9 cellular contexts compared by ENCODE assay signal in genomic region chr3:58383904-58384303, GRCh38. TPM values are rescaled to one million over a fixed set of nuclear protein-coding genes. Genes with fewer than 3 reads are reported as not detected.
A peak's percentile ranks its signal among the peaks of the same experiment; 100 is the strongest.
DNase-seq lines count a peak whose midpoint lies in the region; ATAC-seq, FAIRE-seq and TF ChIP-seq lines count a peak whose summit lies in the region.
"Had no signal": no experiment of that assay in that cellular context is flagged by ENCODE, and none has a peak within 500 bp of the region (broad histone marks: within the 10 kb centered on the region; RNA-seq: fewer than 3 reads in every experiment).

No MANE protein-coding gene starts in this region.

- no peak for TF ChIP-seq CTCF in right atrium auricular region (IDR thresholded peaks at IDR 0.05)
- TF ChIP-seq CTCF in astrocyte of the spinal cord (IDR thresholded peaks at IDR 0.05; ENCODE audit: low read depth, low read length): no peak
- no peak for TF ChIP-seq CTCF in keratinocyte (optimal IDR thresholded peaks at IDR 0.05 in 1 of 3, IDR thresholded peaks at IDR 0.05 in 1 of 3, conservative IDR thresholded peaks at IDR 0.05 in 1 of 3; ENCODE audit: extremely low read depth in 1 of 3, insufficient read depth in 2 of 3, low read length in 3 of 3)

- dilution Hi-C loops in keratinocyte (cut with MboI; ENCODE audit: extremely low pct_ligation_motif_present, low sequenced_read_pairs): no loop called here

- no peaks in the 10 kb centered on the region for H3K27me3 ChIP-seq in right atrium auricular region
- no peaks in the 10 kb centered on the region for H3K27me3 ChIP-seq in keratinocyte (ENCODE audit: control insufficient read depth, extremely low read depth, insufficient read depth, low read length)

- ATAC-seq in Right ventricle myocardium superior (ENCODE audit: poor library complexity) (peak; percentile 16), GM18520 (IDR thresholded peaks at IDR 0.05; ENCODE audit: unreplicated experiment) (no peak), GM21381 (IDR thresholded peaks at IDR 0.05; ENCODE audit: unreplicated experiment) (no peak)
- no peak for ATAC-seq in stimulated activated naive CD8-positive, alpha-beta T cell treated with anti-CD3 and anti-CD28 coated beads, Interleukin-15, amount 100 ng/mL, for 72 hours

- DNase-seq in Right ventricle myocardium superior: no peak
- no peak for DNase-seq in right atrium auricular region (ENCODE audit: low spot score)
- DNase-seq in astrocyte of the spinal cord (ENCODE audit: low read depth, low spot score): peak; percentile 99
- peak; percentile 94 for DNase-seq in keratinocyte (ENCODE audit: low read depth, low spot score)
- DNase-seq in NCI-H345 treated with DMSO at 0.1 percent for 48 hours (lab: John Stamatoyannopoulos, UW; ENCODE audit: unreplicated experiment): no peak
- DNase-seq in stimulated activated naive CD8-positive, alpha-beta T cell treated with anti-CD3 and anti-CD28 coated beads, Interleukin-15, amount 100 ng/mL, for 72 hours: no peak

- H3K4me1 ChIP-seq in right atrium auricular region (peaks cover 0 to 40% of the 10 kb centered on the region in 2 donors), keratinocyte (ENCODE audit: control insufficient read depth, extremely low read depth, insufficient read depth, low read length) (peaks cover 26% of the 10 kb centered on the region)

- no peak overlapping the region for H3K27ac Mint-ChIP-seq in stimulated activated naive CD8-positive, alpha-beta T cell treated with anti-CD3 and anti-CD28 coated beads, Interleukin-15, amount 100 ng/mL, for 72 hours
- H3K27ac Mint-ChIP-seq: activated naive CD4-positive, alpha-beta T cell treated with anti-CD3 and anti-CD28 coated beads, Interleukin-2, amount 50 U/mL, for 24 hours had no signal

- intact Hi-C loops in Right ventricle myocardium superior (cut with DNase I): no loop called here

- H3K36me3 ChIP-seq in right atrium auricular region (peaks cover 11% of the 10 kb centered on the region), keratinocyte (ENCODE audit: control insufficient read depth in 2 of 2, extremely low read depth in 1 of 2, insufficient read depth in 2 of 2, low read length in 2 of 2) (no peaks in the 10 kb centered on the region)

- peak; percentile 97 for FAIRE-seq in keratinocyte (lab: Jason Lieb, UNC)

- H3K9me3 ChIP-seq in right atrium auricular region (no peaks in the 10 kb centered on the region), keratinocyte (ENCODE audit: control insufficient read depth, low read depth, low read length) (no peaks in the 10 kb centered on the region)

- no peak overlapping the region for H3K4me3 Mint-ChIP-seq in stimulated activated naive CD8-positive, alpha-beta T cell treated with anti-CD3 and anti-CD28 coated beads, Interleukin-15, amount 100 ng/mL, for 72 hours
- H3K4me3 Mint-ChIP-seq: activated naive CD4-positive, alpha-beta T cell treated with anti-CD3 and anti-CD28 coated beads, Interleukin-2, amount 50 U/mL, for 24 hours had no signal

- H4K20me1 ChIP-seq in keratinocyte (ENCODE audit: control insufficient read depth, extremely low read depth, insufficient read depth, low read length): no peaks in the 10 kb centered on the region

- peak overlapping the region; percentile 63 for H3K4me2 ChIP-seq in keratinocyte (ENCODE audit: control insufficient read depth, extremely low read depth, insufficient read depth, low read depth, low read length)

- H3K4me3 ChIP-seq in right atrium auricular region: no peak overlapping the region
- H3K4me3 ChIP-seq in astrocyte of the spinal cord (ENCODE audit: low read depth, low read length): no peak overlapping the region
- H3K4me3 ChIP-seq in keratinocyte (ENCODE audit: control insufficient read depth in 2 of 3, extremely low read depth in 1 of 3, insufficient read depth in 2 of 3, low read depth in 1 of 3, low read length in 3 of 3): no peak overlapping the region

- no peaks in the 10 kb centered on the region for H3K4me1 Mint-ChIP-seq in stimulated activated naive CD8-positive, alpha-beta T cell treated with anti-CD3 and anti-CD28 coated beads, Interleukin-15, amount 100 ng/mL, for 72 hours

- in situ Hi-C loops in astrocyte of the spinal cord (cut with HindIII; ENCODE audit: low sequenced_read_pairs): no loop called here

- H3K27ac ChIP-seq in right atrium auricular region: no peak overlapping the region
- peak overlapping the region; percentile 58 for H3K27ac ChIP-seq in keratinocyte (ENCODE audit: control insufficient read depth, insufficient read depth, low read length)

- H2AFZ ChIP-seq in keratinocyte (ENCODE audit: control insufficient read depth, low read length): no peak overlapping the region

- no peaks in the 10 kb centered on the region for H3K79me2 ChIP-seq in keratinocyte (ENCODE audit: control insufficient read depth, insufficient read depth, low read length)

- peak overlapping the region; percentile 29 for H3K9ac ChIP-seq in keratinocyte (ENCODE audit: control insufficient read depth, extremely low read depth, insufficient read depth, low read length)

- no peaks in the 10 kb centered on the region for H3K27me3 Mint-ChIP-seq in stimulated activated naive CD8-positive, alpha-beta T cell treated with anti-CD3 and anti-CD28 coated beads, Interleukin-15, amount 100 ng/mL, for 72 hours
- H3K27me3 Mint-ChIP-seq: activated naive CD4-positive, alpha-beta T cell treated with anti-CD3 and anti-CD28 coated beads, Interleukin-2, amount 50 U/mL, for 24 hours had no signal

- no peaks in the 10 kb centered on the region for H3K9me3 Mint-ChIP-seq in stimulated activated naive CD8-positive, alpha-beta T cell treated with anti-CD3 and anti-CD28 coated beads, Interleukin-15, amount 100 ng/mL, for 72 hours
- H3K9me3 Mint-ChIP-seq: activated naive CD4-positive, alpha-beta T cell treated with anti-CD3 and anti-CD28 coated beads, Interleukin-2, amount 50 U/mL, for 24 hours had no signal

- peaks cover 4% of the 10 kb centered on the region for H3K9me1 ChIP-seq in keratinocyte (ENCODE audit: control insufficient read depth, extremely low read depth, insufficient read depth, low read length)

RNA-seq across cellular contexts. Expression of gene PDHB, which starts 49.7 kb away (rescaled TPM):
- total RNA-seq in Right ventricle myocardium superior: 209 TPM
- 100 to 1,000 TPM; 111 to 181 TPM for total RNA-seq in right atrium auricular region
- 50.3 to 78.9 TPM (median 77.4 TPM) in 3 replicates for polyA plus RNA-seq in keratinocyte
- 27.2 TPM for polyA plus RNA-seq in keratinocyte (2011; ENCODE audit: low read depth)
- polyA plus RNA-seq in keratinocyte (2011; cell fraction: cytosol; rRNA removed): 45.3 and 68.9 TPM in 2 replicates
- 41.1 and 58.2 TPM in 2 replicates for polyA plus RNA-seq in keratinocyte (2011; cell fraction: nucleus; rRNA removed)
- 38.2 and 59.5 TPM in 2 replicates for polyA plus RNA-seq in keratinocyte (2012; ENCODE audit: low replicate concordance)
- polyA minus RNA-seq in keratinocyte: 21.0 to 26.9 TPM (median 26.3 TPM) in 3 replicates
- 22.4 TPM for polyA minus RNA-seq in keratinocyte (2011; cell fraction: cytosol; rRNA and poly(A)+ RNA removed)
- polyA minus RNA-seq in keratinocyte (2011; cell fraction: nucleus; rRNA and poly(A)+ RNA removed): 8.4 and 12.6 TPM in 2 replicates

RNA-seq across cellular contexts. Expression of gene PXK, which starts 51.2 kb away (rescaled TPM):
- total RNA-seq in Right ventricle myocardium superior (12.0 TPM), right atrium auricular region (10 to 100 TPM; 18.3 to 22.5 TPM)
- polyA plus RNA-seq in keratinocyte: 9.2 to 12.9 TPM (median 12.2 TPM) in 3 replicates
- polyA plus RNA-seq in keratinocyte (2011; ENCODE audit: low read depth): 11.9 TPM
- polyA plus RNA-seq in keratinocyte (2011; cell fraction: cytosol; rRNA removed): 10.4 and 15.0 TPM in 2 replicates
- polyA plus RNA-seq in keratinocyte (2011; cell fraction: nucleus; rRNA removed): 14.8 and 15.1 TPM in 2 replicates
- 9.1 and 13.2 TPM in 2 replicates for polyA plus RNA-seq in keratinocyte (2012; ENCODE audit: low replicate concordance)
- 4.5 to 12.9 TPM (median 8.1 TPM) in 3 replicates for polyA minus RNA-seq in keratinocyte
- 10.4 TPM for polyA minus RNA-seq in keratinocyte (2011; cell fraction: cytosol; rRNA and poly(A)+ RNA removed)
- 6.8 and 14.3 TPM in 2 replicates for polyA minus RNA-seq in keratinocyte (2011; cell fraction: nucleus; rRNA and poly(A)+ RNA removed)

Comparison
In these comparisons a context has a peak if more than half of its experiments do, and no peak if none do; other contexts are left out.
1. DNase-seq: peak in astrocyte of the spinal cord (single experiment) and keratinocyte (single experiment); none in Right ventricle myocardium superior (single experiment), right atrium auricular region (single experiment), NCI-H345 treated with DMSO at 0.1 percent for 48 hours (single experiment) and stimulated activated naive CD8-positive, alpha-beta T cell treated with anti-CD3 and anti-CD28 coated beads, Interleukin-15, amount 100 ng/mL, for 72 hours (0 of 2).